Comparison of ENCODE assay signal across 8 cellular contexts in the genomic region with DNA sequence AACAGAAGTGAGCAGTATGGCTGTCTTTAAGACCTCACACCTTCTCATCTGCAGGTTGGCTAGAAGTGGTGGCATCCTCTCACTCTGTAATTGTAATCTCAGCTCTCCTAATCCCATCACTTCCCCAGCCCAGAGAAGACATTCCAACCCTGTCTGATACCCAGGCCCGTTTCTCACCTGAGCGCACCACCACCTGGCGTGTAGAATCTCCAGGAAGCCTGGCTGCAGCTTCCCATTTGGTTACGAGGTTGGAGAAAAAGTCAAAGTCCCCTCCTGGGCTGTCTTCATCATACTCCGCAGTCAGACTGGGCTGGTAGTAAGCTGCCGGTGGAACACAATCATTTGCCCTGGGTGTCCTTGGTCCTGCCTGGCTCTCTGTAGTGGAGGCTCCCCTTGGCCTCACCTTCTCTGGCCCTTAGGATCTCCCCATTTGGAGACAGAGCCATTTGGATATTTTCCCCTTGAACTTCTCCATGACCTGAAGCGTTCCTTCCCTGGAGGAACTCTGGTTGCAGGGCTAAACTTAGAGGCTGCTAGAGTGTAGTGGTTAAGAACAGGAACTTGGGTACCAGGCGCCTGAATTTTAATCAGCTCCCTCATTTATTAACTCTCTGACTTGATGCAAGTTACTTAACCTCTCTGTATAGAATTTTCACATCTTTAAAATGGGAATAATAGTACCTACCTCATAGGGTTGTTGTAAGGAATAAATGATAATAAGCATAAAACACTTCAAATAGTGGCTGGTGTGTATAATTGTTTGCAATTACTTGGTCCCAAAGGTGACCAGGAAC. TPM values are rescaled to one million over a fixed set of nuclear protein-coding genes. Genes with fewer than 3 reads are reported as not detected.
DNase-seq lines count a peak whose midpoint lies in the region; ATAC-seq, FAIRE-seq and TF ChIP-seq lines count a peak whose summit lies in the region.

No MANE protein-coding gene starts in this region.

- FAIRE-seq in GM12878 (lab: Jason Lieb, UNC) (no peak), small intestine (lab: Jason Lieb, UNC) (no peak), pancreas (lab: Jason Lieb, UNC) (no peak)

- no TSS peak for BruUV-seq in GM12878 (replicated peaks; lab: Mats Ljungman, UMichigan)

- H3K27ac ChIP-seq in CD4-positive, alpha-beta T cell (ENCODE audit: low read depth, low read length), result no peak overlapping the region
- H3K27ac ChIP-seq in MM.1S (ENCODE audit: low read length), result no peak overlapping the region
- no peak overlapping the region; the same call in 1 of the 2 replicates for H3K27ac ChIP-seq in GM12878 (ENCODE audit: control insufficient read depth, insufficient read depth)
- H3K27ac ChIP-seq in small intestine (ENCODE audit: low read depth in 1 of 2, low read length in 1 of 2), result peak overlapping the region in 1 of 2 donors; percentile 1
- H3K27ac ChIP-seq in pancreas, result no peak overlapping the region

- H3K4me1 Mint-ChIP-seq in CD4-positive, alpha-beta T cell (ENCODE audit: low read depth), result peaks cover 69% of the 10 kb centered on the region
- peaks cover 36% of the 10 kb centered on the region for H3K4me1 Mint-ChIP-seq in neural crest cell

- H2AFZ ChIP-seq in MM.1S (ENCODE audit: low read length) (no peak overlapping the region), GM12878 (ENCODE audit: control insufficient read depth, low read depth, low read length) (no peak overlapping the region)

- H3K4me3 ChIP-seq in MM.1S (ENCODE audit: low read length), result no peak overlapping the region
- H3K4me3 ChIP-seq in GM12878, result peak overlapping the region; percentile 93; the same call in 1 of the 2 replicates
- no peak overlapping the region for H3K4me3 ChIP-seq in small intestine (ENCODE audit: low read depth in 1 of 2, low read length in 2 of 2)
- H3K4me3 ChIP-seq in pancreas, result no peak overlapping the region

- DNase-seq in CD4-positive, alpha-beta T cell, result no peak
- DNase-seq in MM.1S (no peak), GM12878 (ENCODE audit: low read depth, low spot score) (no peak), neural crest cell (ENCODE audit: low read depth, low spot score) (no peak), small intestine (no peak), pancreas (no peak)

- TF ChIP-seq POLR2A in GM12878 (IDR thresholded peaks at IDR 0.05; ENCODE audit: low read depth, low read length), result no peak

- intact Hi-C loops in CD4-positive, alpha-beta T cell (cut with DNase I, micrococcal nuclease), result loop anchor here in 1 of 2 experiments (5.0 to 10.0 kb wide), 3 partner anchors 209 to 1136 kb away; a partner anchor contains a TSS
- intact Hi-C loops in GM12878 (cut with micrococcal nuclease; ENCODE audit: unreplicated experiment) (no loop called here), pancreas (cut with DNase I) (no loop called here)

- CTCF ChIA-PET in CD4-positive, alpha-beta T cell (lab: Charles Lee), result interaction anchor here (1.3 to 2.3 kb wide), 3 partner anchors 9 to 199 kb away, joined by 4 to 21 read pairs (median 6); a partner anchor contains a TSS
- CTCF ChIA-PET in GM12878 (lab: Yijun Ruan, JAX), result interaction anchor here (1.2 to 11.4 kb wide), 5 partner anchors 9 to 133 kb away, joined by 3 to 220 read pairs (median 6); a partner anchor contains a TSS

- H3K4me2 ChIP-seq in MM.1S (ENCODE audit: low read depth, low read length), result peak overlapping the region; percentile 79; the same call in 1 of the 2 replicates
- H3K4me2 ChIP-seq in GM12878 (ENCODE audit: control insufficient read depth, insufficient read depth), result peak overlapping the region; percentile 96

- H3K9me3 Mint-ChIP-seq in CD4-positive, alpha-beta T cell, result no peaks in the 10 kb centered on the region
- no peaks in the 10 kb centered on the region for H3K9me3 Mint-ChIP-seq in neural crest cell

- no peaks in the 10 kb centered on the region for H3K9me2 ChIP-seq in MM.1S (replicated peaks; ENCODE audit: insufficient read depth, low read length)

- H3K27me3 ChIP-seq in CD4-positive, alpha-beta T cell (ENCODE audit: control insufficient read depth, insufficient read depth, low read length), result no peaks in the 10 kb centered on the region
- no peaks in the 10 kb centered on the region for H3K27me3 ChIP-seq in MM.1S (replicated peaks; ENCODE audit: insufficient read depth, low read length)
- no peaks in the 10 kb centered on the region for H3K27me3 ChIP-seq in GM12878 (replicated peaks in 1 of 2; ENCODE audit: control insufficient read depth in 2 of 2, insufficient read depth in 2 of 2, low read length in 1 of 2)
- no peaks in the 10 kb centered on the region for H3K27me3 ChIP-seq in small intestine (ENCODE audit: control insufficient read depth in 2 of 2, insufficient read depth in 2 of 2, low read length in 2 of 2)
- H3K27me3 ChIP-seq in pancreas, result no peaks in the 10 kb centered on the region

- H3K27ac Mint-ChIP-seq in CD4-positive, alpha-beta T cell, result peak overlapping the region; percentile 90
- H3K27ac Mint-ChIP-seq in neural crest cell (ENCODE audit: unreplicated experiment), result no peak overlapping the region

- no peaks in the 10 kb centered on the region for H3K27me3 Mint-ChIP-seq in CD4-positive, alpha-beta T cell
- H3K27me3 Mint-ChIP-seq in neural crest cell (ENCODE audit: low read depth), result peaks cover 4% of the 10 kb centered on the region

- in situ Hi-C loops in GM12878 (cut with MboI), result no loop called here

- no peak for TF ChIP-seq RAD21 in GM12878 (IDR thresholded peaks at IDR 0.05; ENCODE audit: insufficient read depth, low read depth, low read length)

- H3K4me3 Mint-ChIP-seq in CD4-positive, alpha-beta T cell, result peak overlapping the region; percentile 88
- peak overlapping the region; percentile 98 for H3K4me3 Mint-ChIP-seq in neural crest cell

- WGBS in GM12878 (ENCODE audit: insufficient coverage, insufficient replicate concordance, low lambda C conversion rate, missing lambda C conversion rate), result 87% methylated on average over 8 of the region's 8 CpGs
- WGBS in small intestine, 3 donors, result 68 to 81% (median 76%) methylated on average over 8 of the region's 8 CpGs
- 70 to 73% methylated on average over 8 of the region's 8 CpGs for WGBS in pancreas, 2 donors

- 0 out of 2 replicates have a peak, but pooled peaks cover 2% of the 10 kb centered on the region for H3K36me3 ChIP-seq in MM.1S (replicated peaks; ENCODE audit: insufficient read depth, low read length)
- H3K36me3 ChIP-seq in GM12878 (ENCODE audit: control insufficient read depth in 2 of 2, insufficient read depth in 2 of 2, low read length in 1 of 2), result peaks cover 9 to 24% of the 10 kb centered on the region in 2 experiments
- peaks cover 0 to 29% of the 10 kb centered on the region in 2 donors for H3K36me3 ChIP-seq in small intestine (ENCODE audit: control insufficient read depth in 2 of 2, insufficient read depth in 2 of 2, low read length in 2 of 2)
- peaks cover 0 to 29% (median 18%) of the 10 kb centered on the region in 3 donors for H3K36me3 ChIP-seq in pancreas

- no peak for ATAC-seq in CD4-positive, alpha-beta T cell (ENCODE audit: poor library complexity)
- ATAC-seq in GM12878 (no peak), GM18502 (IDR thresholded peaks at IDR 0.05; ENCODE audit: poor library complexity, unreplicated experiment) (no peak), pancreas (no peak), GM19324 (IDR thresholded peaks at IDR 0.05; ENCODE audit: low FRiP score, unreplicated experiment) (no peak)

- no peak for TF ChIP-seq CTCF in CD4-positive, alpha-beta T cell (IDR thresholded peaks at IDR 0.05)
- TF ChIP-seq CTCF in MM.1S (IDR thresholded peaks at IDR 0.05; ENCODE audit: low read length) (no peak), GM12878 (IDR thresholded peaks at IDR 0.05 in 2 of 3, conservative IDR thresholded peaks at IDR 0.05 in 1 of 3; ENCODE audit: control insufficient read depth in 2 of 3, extremely low read depth in 1 of 3, insufficient read depth in 1 of 3, low read depth in 3 of 3, low read length in 3 of 3) (no peak), neural crest cell (conservative IDR thresholded peaks at IDR 0.05) (no peak), pancreas (IDR thresholded peaks at IDR 0.05) (no peak)

- H3K36me3 Mint-ChIP-seq in CD4-positive, alpha-beta T cell (ENCODE audit: low read depth), result peaks cover 70% of the 10 kb centered on the region
- H3K36me3 Mint-ChIP-seq in neural crest cell (ENCODE audit: low read depth), result peaks cover 5% of the 10 kb centered on the region

- peaks cover 5% of the 10 kb centered on the region for H3F3A ChIP-seq in MM.1S (ENCODE audit: insufficient read depth, low read length)

- H4K20me1 ChIP-seq in MM.1S (ENCODE audit: insufficient read depth, low read length), result no peaks in the 10 kb centered on the region
- no peaks in the 10 kb centered on the region for H4K20me1 ChIP-seq in GM12878 (ENCODE audit: control insufficient read depth, insufficient read depth)

- H3K79me2 ChIP-seq in MM.1S (ENCODE audit: low read length), result no peaks in the 10 kb centered on the region; the same call in 1 of the 2 replicates
- peaks cover 19% of the 10 kb centered on the region for H3K79me2 ChIP-seq in GM12878 (ENCODE audit: control insufficient read depth, insufficient read depth, low read length)

- 0 out of 2 replicates have a peak, but pooled peaks cover 3% of the 10 kb centered on the region for H3K4me1 ChIP-seq in MM.1S (ENCODE audit: low read length)
- peaks cover 14% of the 10 kb centered on the region for H3K4me1 ChIP-seq in GM12878 (ENCODE audit: control insufficient read depth, insufficient read depth, low read length)
- peaks cover 7 to 9% of the 10 kb centered on the region in 2 donors for H3K4me1 ChIP-seq in small intestine (ENCODE audit: control insufficient read depth in 2 of 2, insufficient read depth in 1 of 2, low read depth in 1 of 2, low read length in 1 of 2)
- H3K4me1 ChIP-seq in pancreas, result peaks cover 0 to 22% (median 4%) of the 10 kb centered on the region in 3 donors

- RAD21 ChIA-PET in GM12878 (lab: Charles Lee; ENCODE audit: unreplicated experiment), result interaction anchor here (1.6 to 3.6 kb wide), 3 partner anchors 10 to 108 kb away, joined by 6 to 36 read pairs (median 8); a partner anchor contains a TSS

- no peaks in the 10 kb centered on the region for H3K9me3 ChIP-seq in CD4-positive, alpha-beta T cell (ENCODE audit: control insufficient read depth, low read length)
- H3K9me3 ChIP-seq in MM.1S (replicated peaks; ENCODE audit: insufficient read depth, low read length), result no peaks in the 10 kb centered on the region
- H3K9me3 ChIP-seq in GM12878 (replicated peaks; ENCODE audit: control insufficient read depth, insufficient read depth, low read length), result no peaks in the 10 kb centered on the region
- H3K9me3 ChIP-seq in small intestine (ENCODE audit: control insufficient read depth, low read depth), result no peaks in the 10 kb centered on the region
- no peaks in the 10 kb centered on the region for H3K9me3 ChIP-seq in pancreas

- no peak for TF ChIP-seq EP300 in GM12878 (IDR thresholded peaks at IDR 0.05; ENCODE audit: borderline replicate concordance in 1 of 2, control insufficient read depth in 1 of 2, low read depth in 2 of 2, low read length in 2 of 2)

- SMC1A ChIA-PET in GM12878 (lab: Charles Lee; ENCODE audit: uncharacterized antibody, unreplicated experiment), result interaction anchor here (2.0 to 3.3 kb wide), 3 partner anchors 10 to 109 kb away, joined by 5 to 17 read pairs (median 7); a partner anchor contains a TSS

- POLR2A ChIA-PET in CD4-positive, alpha-beta T cell (lab: Charles Lee), result interaction anchor here (1.6 to 4.9 kb wide), 4 partner anchors 10 to 1119 kb away, joined by 5 to 116 read pairs (median 16); a partner anchor contains a TSS
- POLR2A ChIA-PET in GM12878 (lab: Charles Lee), result interaction anchor here (1.2 to 4.5 kb wide), 3 partner anchors 10 to 198 kb away, joined by 5 to 38 read pairs (median 6); a partner anchor contains a TSS

- H3K9ac ChIP-seq in MM.1S (ENCODE audit: low read length) (no peak overlapping the region), GM12878 (ENCODE audit: control insufficient read depth, insufficient read depth, low read length) (peak overlapping the region; percentile 94; the same call in 1 of the 2 replicates)

RNA-seq across cellular contexts. Expression of a gene that starts 1.8 kb away (rescaled TPM):
- 10 to 100 TPM; 71.7 to 74.7 TPM for total RNA-seq in CD4-positive, alpha-beta T cell
- 33.8 and 37.9 TPM in 2 replicates for total RNA-seq in GM12878 (2013; cell fraction: nucleolus; rRNA removed)
- 31.7 and 32.7 TPM in 2 replicates for total RNA-seq in GM12878 (2014; rRNA removed)
- total RNA-seq in GM12878 (2014; rRNA removed; fragmentation: Illumina TruSeq; extraction: Trizol), result 22.4 and 23.3 TPM in 2 replicates
- 55.1 and 64.1 TPM in 2 replicates for total RNA-seq in GM12878 (2021)
- 36.4 TPM for polyA plus RNA-seq in GM12878 (2011; ENCODE audit: low read depth)
- polyA plus RNA-seq in GM12878 (2011; rRNA removed), result 33.5 and 44.3 TPM in 2 replicates
- 69.4 and 81.6 TPM in 2 replicates for polyA plus RNA-seq in GM12878 (2011; cell fraction: cytosol; rRNA removed)
- 218 and 255 TPM in 2 replicates for polyA plus RNA-seq in GM12878 (2011; cell fraction: nucleus; rRNA removed)
- polyA plus RNA-seq in GM12878 (2012), result 62.1 and 65.9 TPM in 2 replicates
- polyA plus RNA-seq in GM12878 (2014; fragmentation: Illumina TruSeq; extraction: Trizol), result 27.3 and 40.1 TPM in 2 replicates
- 10 to 100 TPM; 14.0 to 26.4 TPM for polyA plus RNA-seq in GM12878 (2014; fragmentation: Nextera tagmentation; extraction: Ambion mirVana)
- polyA plus RNA-seq in GM12878 (2014; rRNA removed), result 85.2 and 88.9 TPM in 2 replicates
- polyA plus RNA-seq in GM12878 (2016; fragmentation: Nextera tagmentation; extraction: Ambion mirVana), result 10 to 100 TPM; 83.7 to 89.3 TPM
- polyA minus RNA-seq in GM12878 (2011; rRNA and poly(A)+ RNA removed), result 16.8 and 20.7 TPM in 2 replicates
- 10.0 and 10.3 TPM in 2 replicates for polyA minus RNA-seq in GM12878 (2011; cell fraction: cytosol; rRNA and poly(A)+ RNA removed)
- polyA minus RNA-seq in GM12878 (2011; cell fraction: nucleus; rRNA and poly(A)+ RNA removed), result 37.4 and 48.4 TPM in 2 replicates
- 64.6 and 76.7 TPM in 2 replicates for total RNA-seq in neural crest cell
- polyA plus RNA-seq in small intestine, result 10 to 100 TPM; 49.7 to 52.6 (median 50.7) TPM
- total RNA-seq in pancreas, result 10 to 100 TPM; 22.0 to 33.8 (median 28.9) TPM
- polyA plus RNA-seq in pancreas, result 100 to 1,000 TPM in 1 of 2 donors, 10 to 100 TPM in 1; 86.1 to 124 TPM

RNA-seq across cellular contexts. Expression of a gene that starts 11.0 kb away (rescaled TPM):
- 100 to 1,000 TPM; 170 to 173 TPM for total RNA-seq in CD4-positive, alpha-beta T cell
- total RNA-seq in GM12878 (2013; cell fraction: nucleolus; rRNA removed), result 83.0 and 93.4 TPM in 2 replicates
- total RNA-seq in GM12878 (2014; rRNA removed) (34.7 and 36.7 TPM in 2 replicates), GM12878 (2014; rRNA removed; fragmentation: Illumina TruSeq; extraction: Trizol) (20.8 and 21.0 TPM in 2 replicates), GM12878 (2021) (33.9 and 34.0 TPM in 2 replicates), neural crest cell (49.3 and 52.3 TPM in 2 replicates), pancreas (10 to 100 TPM; 25.4 to 42.9 (median 27.9) TPM)
- polyA plus RNA-seq in GM12878 (2011; ENCODE audit: low read depth), result 16.9 TPM
- polyA plus RNA-seq in GM12878 (2011; rRNA removed) (19.8 and 22.2 TPM in 2 replicates), GM12878 (2014; fragmentation: Illumina TruSeq; extraction: Trizol) (22.9 and 23.2 TPM in 2 replicates), GM12878 (2014; fragmentation: Nextera tagmentation; extraction: Ambion mirVana) (1 to 10 TPM; 1.4 to 3.6 TPM), GM12878 (2014; rRNA removed) (28.4 and 29.2 TPM in 2 replicates), GM12878 (2016; fragmentation: Nextera tagmentation; extraction: Ambion mirVana) (10 to 100 TPM; 12.8 to 12.9 TPM), small intestine (10 to 100 TPM; 21.3 to 41.9 (median 30.9) TPM), pancreas (10 to 100 TPM; 21.8 to 26.9 TPM)
- 15.6 and 15.9 TPM in 2 replicates for polyA plus RNA-seq in GM12878 (2011; cell fraction: cytosol; rRNA removed)
- 69.9 and 72.3 TPM in 2 replicates for polyA plus RNA-seq in GM12878 (2011; cell fraction: nucleus; rRNA removed)
- 25.4 and 28.4 TPM in 2 replicates for polyA plus RNA-seq in GM12878 (2012)
- polyA minus RNA-seq in GM12878 (2011; rRNA and poly(A)+ RNA removed), result 27.0 and 38.9 TPM in 2 replicates
- polyA minus RNA-seq in GM12878 (2011; cell fraction: cytosol; rRNA and poly(A)+ RNA removed), result 7.2 and 9.4 TPM in 2 replicates
- 48.1 and 61.9 TPM in 2 replicates for polyA minus RNA-seq in GM12878 (2011; cell fraction: nucleus; rRNA and poly(A)+ RNA removed)

RNA-seq across cellular contexts. Expression of a gene that starts 11.3 kb away (rescaled TPM):
- 1 to 10 TPM; 1.6 to 1.7 TPM for total RNA-seq in CD4-positive, alpha-beta T cell
- total RNA-seq in GM12878 (2013; cell fraction: nucleolus; rRNA removed), result 10.1 and 12.8 TPM in 2 replicates
- total RNA-seq in GM12878 (2014; rRNA removed), result 0.51 and 0.71 TPM in 2 replicates
- total RNA-seq in GM12878 (2014; rRNA removed; fragmentation: Illumina TruSeq; extraction: Trizol), result 1.1 and 1.3 TPM in 2 replicates
- total RNA-seq in GM12878 (2021), result 2.8 and 3.8 TPM in 2 replicates
- 1.5 TPM for polyA plus RNA-seq in GM12878 (2011; ENCODE audit: low read depth)
- 4.6 and 4.9 TPM in 2 replicates for polyA plus RNA-seq in GM12878 (2011; rRNA removed)
- 4.7 and 5.2 TPM in 2 replicates for polyA plus RNA-seq in GM12878 (2011; cell fraction: cytosol; rRNA removed)
- polyA plus RNA-seq in GM12878 (2011; cell fraction: nucleus; rRNA removed), result 39.3 and 41.5 TPM in 2 replicates
- 4.2 and 4.3 TPM in 2 replicates for polyA plus RNA-seq in GM12878 (2012)
- 1.3 and 1.8 TPM in 2 replicates for polyA plus RNA-seq in GM12878 (2014; fragmentation: Illumina TruSeq; extraction: Trizol)
- under 1 TPM; 0.16 to 0.35 TPM for polyA plus RNA-seq in GM12878 (2014; fragmentation: Nextera tagmentation; extraction: Ambion mirVana)
- polyA plus RNA-seq in GM12878 (2014; rRNA removed), result 2.5 and 2.9 TPM in 2 replicates
- 1 to 10 TPM in 1 of 2 experiments, under 1 TPM in 1; 0.37 to 1.4 TPM for polyA plus RNA-seq in GM12878 (2016; fragmentation: Nextera tagmentation; extraction: Ambion mirVana)
- 2.3 and 2.5 TPM in 2 replicates for polyA minus RNA-seq in GM12878 (2011; rRNA and poly(A)+ RNA removed)
- polyA minus RNA-seq in GM12878 (2011; cell fraction: cytosol; rRNA and poly(A)+ RNA removed), result 0.52 and 1.9 TPM in 2 replicates
- polyA minus RNA-seq in GM12878 (2011; cell fraction: nucleus; rRNA and poly(A)+ RNA removed), result 4.2 and 4.7 TPM in 2 replicates
- total RNA-seq in neural crest cell, result 0.86 and 1.0 TPM in 2 replicates
- polyA plus RNA-seq in small intestine, result 1 to 10 TPM in 1 of 3 donors, under 1 TPM in 1, not detected in 1; 0.27 to 1.9 TPM
- 1 to 10 TPM in 1 of 6 donors, under 1 TPM in 5; 0.47 to 5.6 (median 0.75) TPM for total RNA-seq in pancreas
- polyA plus RNA-seq in pancreas, result 1 to 10 TPM in 1 of 2 donors, under 1 TPM in 1; 0.91 to 1.4 TPM

RNA-seq across cellular contexts. Expression of a gene that starts 42.0 kb away (rescaled TPM):
- total RNA-seq in CD4-positive, alpha-beta T cell, result under 1 TPM; 0.08 to 0.25 TPM
- total RNA-seq in GM12878 (2013; cell fraction: nucleolus; rRNA removed), result 0.06 TPM in 1 of 2 replicates, not detected in the other
- total RNA-seq in GM12878 (2014; rRNA removed) (not detected in 2 replicates), GM12878 (2014; rRNA removed; fragmentation: Illumina TruSeq; extraction: Trizol) (not detected in 2 replicates), GM12878 (2021) (0.05 and 0.15 TPM in 2 replicates), neural crest cell (10.3 and 10.4 TPM in 2 replicates), pancreas (1 to 10 TPM; 2.1 to 9.0 (median 4.3) TPM)
- not detected for polyA plus RNA-seq in GM12878 (2011; ENCODE audit: low read depth)
- polyA plus RNA-seq in GM12878 (2011; rRNA removed) (0.01 TPM in 1 of 2 replicates, not detected in the other), GM12878 (2014; fragmentation: Illumina TruSeq; extraction: Trizol) (under 0.01 TPM in 1 of 2 replicates, not detected in the other), GM12878 (2014; fragmentation: Nextera tagmentation; extraction: Ambion mirVana) (not detected), GM12878 (2014; rRNA removed) (0.01 and 0.05 TPM in 2 replicates), GM12878 (2016; fragmentation: Nextera tagmentation; extraction: Ambion mirVana) (under 1 TPM in 1 of 2 experiments, not detected in 1; 0.01 TPM), small intestine (1 to 10 TPM in 1 of 3 donors, under 1 TPM in 2; 0.22 to 7.2 (median 0.54) TPM), pancreas (1 to 10 TPM; 2.7 to 5.6 TPM)
- 0.01 TPM in 1 of 2 replicates, not detected in the other for polyA plus RNA-seq in GM12878 (2011; cell fraction: cytosol; rRNA removed)
- 0.01 and 0.03 TPM in 2 replicates for polyA plus RNA-seq in GM12878 (2011; cell fraction: nucleus; rRNA removed)
- polyA plus RNA-seq in GM12878 (2012), result 0.04 and 0.18 TPM in 2 replicates
- polyA minus RNA-seq in GM12878 (2011; rRNA and poly(A)+ RNA removed), result 0.05 and 0.07 TPM in 2 replicates
- polyA minus RNA-seq in GM12878 (2011; cell fraction: cytosol; rRNA and poly(A)+ RNA removed), result not detected in 2 replicates
- polyA minus RNA-seq in GM12878 (2011; cell fraction: nucleus; rRNA and poly(A)+ RNA removed), result under 0.01 TPM in 1 of 2 replicates, not detected in the other
